Comparison of ENCODE assay signal across 17 cellular contexts in genomic region chr12:67752226-67752732, GRCh38.
"Had no signal": no experiment of that assay in that cellular context is flagged by ENCODE, and none has a peak within 500 bp of the region (broad histone marks: within the 10 kb centered on the region; RNA-seq: fewer than 3 reads in every experiment).

No MANE protein-coding gene starts in this region.

- H3K4me1 Mint-ChIP-seq: activated CD4-positive, alpha-beta T cell treated with anti-CD3 and anti-CD28 coated beads, Interleukin-2, amount 10 ng/mL, durations not matched to agents 7 days and 5 days had no signal

- H3K27ac ChIP-seq: brain microvascular endothelial cell, heart right ventricle, upper lobe of left lung had no signal

- H3K27ac Mint-ChIP-seq: activated CD4-positive, alpha-beta T cell treated with anti-CD3 and anti-CD28 coated beads, Interleukin-2, amount 10 ng/mL, durations not matched to agents 7 days and 5 days; activated T-helper 2 cell treated with anti-CD3 and anti-CD28 coated beads, Interferon-gamma antibody, Interleukin-2, Interleukin-4, amounts not matched to agents 10 μg/mL and 5 μg/mL and 100 μg/mL, durations not matched to agents 14 hours and 24 hours and 36 hours; dendritic cell treated with granulocyte-macrophage colony-stimulating factor and Interleukin-4, amounts not matched to agents 40 ng/mL and 50 ng/mL, for 4 days had no signal

- H3K27me3 Mint-ChIP-seq: activated CD4-positive, alpha-beta T cell treated with anti-CD3 and anti-CD28 coated beads, Interleukin-2, amount 10 ng/mL, durations not matched to agents 7 days and 5 days had no signal

- H3K4me3 Mint-ChIP-seq: activated CD4-positive, alpha-beta T cell treated with anti-CD3 and anti-CD28 coated beads, Interleukin-2, amount 10 ng/mL, durations not matched to agents 7 days and 5 days; dendritic cell treated with granulocyte-macrophage colony-stimulating factor and Interleukin-4, amounts not matched to agents 40 ng/mL and 50 ng/mL, for 4 days; neural crest cell had no signal

- H3K27me3 ChIP-seq: brain microvascular endothelial cell, heart right ventricle, upper lobe of left lung had no signal

- H3K36me3 ChIP-seq: brain microvascular endothelial cell, heart right ventricle, upper lobe of left lung had no signal

- ATAC-seq: heart right ventricle; stimulated activated naive CD8-positive, alpha-beta T cell treated with anti-CD3 and anti-CD28 coated beads, Interleukin-15, Interleukin-2, amounts not matched to agents 100 U/mL and 50 U/mL, for 24 hours had no signal

- H3K9me3 Mint-ChIP-seq: activated T-helper 2 cell treated with anti-CD3 and anti-CD28 coated beads, Interferon-gamma antibody, Interleukin-2, Interleukin-4, amounts not matched to agents 10 μg/mL and 5 μg/mL and 100 μg/mL, durations not matched to agents 14 hours and 24 hours and 36 hours; dendritic cell treated with granulocyte-macrophage colony-stimulating factor and Interleukin-4, amounts not matched to agents 40 ng/mL and 50 ng/mL, for 4 days; neural crest cell had no signal

- DNase-seq: activated CD4-positive, alpha-beta T cell treated with anti-CD3 and anti-CD28 coated beads, Interleukin-2, amount 10 ng/mL, durations not matched to agents 7 days and 5 days; activated CD4-positive, CD25-positive, alpha-beta regulatory T cell; activated CD8-positive, alpha-beta memory T cell treated with anti-CD3 and anti-CD28 coated beads for 24 hours; activated naive CD4-positive, alpha-beta T cell treated with anti-CD3 and anti-CD28 coated beads, Interleukin-2, amount 50 U/mL, for 16 hours; amniotic stem cell; brain microvascular endothelial cell; cerebellar nuclear complex; heart right ventricle; kidney; stimulated activated CD4-positive, alpha-beta T cell treated with anti-CD3 and anti-CD28 coated beads, Interleukin-4, amount 100 ng/mL, for 1 hour; stimulated activated CD8-positive, alpha-beta memory T cell treated with anti-CD3 and anti-CD28 coated beads, Interleukin-4, amount 100 ng/mL, for 48 hours; stimulated activated naive CD8-positive, alpha-beta T cell treated with anti-CD3 and anti-CD28 coated beads, Interleukin-15, Interleukin-2, amounts not matched to agents 100 U/mL and 50 U/mL, for 24 hours; T-helper 2 cell; upper lobe of left lung had no signal

- H3K4me3 ChIP-seq: heart right ventricle, upper lobe of left lung had no signal

- H3K9me3 ChIP-seq: heart right ventricle, upper lobe of left lung had no signal
